Comparison of ENCODE assay signal across 10 cellular contexts in genomic region chr7:17370901-17371550, GRCh38.
DNase-seq lines count a peak whose midpoint lies in the region; ATAC-seq, FAIRE-seq and TF ChIP-seq lines count a peak whose summit lies in the region.
"Had no signal": no experiment of that assay in that cellular context is flagged by ENCODE, and none has a peak within 500 bp of the region (broad histone marks: within the 10 kb centered on the region; RNA-seq: fewer than 3 reads in every experiment).

No MANE protein-coding gene starts in this region.

- H3K4me2 ChIP-seq in A549 = peak overlapping the region; percentile 86

- intact Hi-C loops in lower lobe of right lung (cut with DNase I) = no loop called here

- no peak for FAIRE-seq in A549 (lab: Jason Lieb, UNC)

- no peak for TF ChIP-seq CTCF in A549 (IDR thresholded peaks at IDR 0.05)
- TF ChIP-seq CTCF in lower lobe of right lung (IDR thresholded peaks at IDR 0.05) = no peak

- 0 out of 5 replicates have a peak, but pooled peaks of 1 of the 2 experiments have one; percentile 0 for TF ChIP-seq RAD21 in A549 (conservative IDR thresholded peaks at IDR 0.05 in 1 of 2, IDR thresholded peaks at IDR 0.05 in 1 of 2)

- WGBS in A549 (ENCODE audit: missing lambda C conversion rate) = 65% methylated on average over 3 of the region's 3 CpGs

- H3K9me3 ChIP-seq in A549 (no peaks in the 10 kb centered on the region), lower lobe of right lung (no peaks in the 10 kb centered on the region)
- H3K9me3 ChIP-seq in effector memory CD4-positive, alpha-beta T cell (ENCODE audit: control insufficient read depth, low read length) = no peaks in the 10 kb centered on the region
- H3K9me3 ChIP-seq: heart right ventricle had no signal

- H3K36me3 ChIP-seq in lower lobe of right lung = no peaks in the 10 kb centered on the region
- H3K36me3 ChIP-seq in effector memory CD4-positive, alpha-beta T cell (ENCODE audit: control insufficient read depth, insufficient read depth, low read length) = no peaks in the 10 kb centered on the region
- H3K36me3 ChIP-seq: heart right ventricle had no signal

- peaks cover 47% of the 10 kb centered on the region for H3K4me1 ChIP-seq in A549
- peaks cover 38% of the 10 kb centered on the region for H3K4me1 ChIP-seq in lower lobe of right lung
- H3K4me1 ChIP-seq in effector memory CD4-positive, alpha-beta T cell (ENCODE audit: control insufficient read depth, insufficient read depth, low read length, poor library complexity, severe bottlenecking) = no peaks in the 10 kb centered on the region

- no peaks in the 10 kb centered on the region for H3K27me3 ChIP-seq in lower lobe of right lung (ENCODE audit: low read depth)
- H3K27me3 ChIP-seq in effector memory CD4-positive, alpha-beta T cell (replicated peaks; ENCODE audit: control insufficient read depth, insufficient read depth, low read length, poor library complexity, severe bottlenecking) = no peaks in the 10 kb centered on the region
- H3K27me3 ChIP-seq: heart right ventricle had no signal

- 0 out of 3 replicates have a peak overlapping the region, but pooled peaks have one; percentile 17 for H3K4me3 ChIP-seq in A549
- no peak overlapping the region for H3K4me3 ChIP-seq in lower lobe of right lung
- H3K4me3 ChIP-seq in effector memory CD4-positive, alpha-beta T cell (ENCODE audit: insufficient read depth, low read depth, low read length, poor library complexity, severe bottlenecking) = no peak overlapping the region
- H3K4me3 ChIP-seq: heart right ventricle had no signal

- POLR2A ChIA-PET in A549 (lab: Yijun Ruan, JAX) = no interaction called here

- no peak for TF ChIP-seq EP300 in A549 (IDR thresholded peaks at IDR 0.05)

- H3K27ac ChIP-seq in A549 (peak overlapping the region; percentile 86), lower lobe of right lung (peak overlapping the region; percentile 78)
- no peak overlapping the region for H3K27ac ChIP-seq in effector memory CD4-positive, alpha-beta T cell (ENCODE audit: insufficient read depth, low read length, poor library complexity, severe bottlenecking)

- CTCF ChIA-PET in A549 (lab: Yijun Ruan, JAX) = interaction anchor here (0.6 to 1.0 kb wide), 3 partner anchors 65 to 363 kb away, joined by 3 read pairs; no protein-coding TSS in a partner anchor

- no peak for TF ChIP-seq POLR2A in A549 (IDR thresholded peaks at IDR 0.05; ENCODE audit: low read length)

- ATAC-seq in A549 = peak in 1 of 2 experiments; percentile 14; a peak in 2 of 6 replicates
- no peak for ATAC-seq in lower lobe of right lung
- no peak for ATAC-seq in HG02588 (IDR thresholded peaks at IDR 0.05; ENCODE audit: unreplicated experiment)
- no peak for ATAC-seq in HG03135 (IDR thresholded peaks at IDR 0.05; ENCODE audit: unreplicated experiment)

- DNase-seq in A549 (ENCODE audit: low read depth in 1 of 2, low spot score in 1 of 2) = peak; percentile 10 to 24
- peak; percentile 12 for DNase-seq in HT-29 (ENCODE audit: low spot score)
- peak; percentile 47 for DNase-seq in astrocyte of the hippocampus (ENCODE audit: low read depth, low spot score)
- no peak for DNase-seq in lower lobe of right lung
- no peak for DNase-seq in effector memory CD4-positive, alpha-beta T cell
- no peak for DNase-seq in activated effector memory CD4-positive, alpha-beta T cell treated with anti-CD3 and anti-CD28 coated beads, Interleukin-2, amount 50 U/mL, for 16 hours
- DNase-seq: activated CD4-positive, alpha-beta T cell treated with anti-CD3 and anti-CD28 coated beads for 48 hours; heart right ventricle had no signal

TF ChIP-seq in A549, 52 proteins besides CTCF, POLR2A, EP300 and RAD21:
- TF ChIP-seq HOXA7 (CRISPR knock-in tag; IDR thresholded peaks at IDR 0.05) = no peak
- TF ChIP-seq RNF2 (IDR thresholded peaks at IDR 0.05; ENCODE audit: borderline replicate concordance, low read depth) = no peak
- TF ChIP-seq HOXB13 (CRISPR knock-in tag; IDR thresholded peaks at IDR 0.05; ENCODE audit: low read depth) = no peak
- TF ChIP-seq CBX8 (IDR thresholded peaks at IDR 0.05) = no peak
- no peak for TF ChIP-seq FOSL2 (IDR thresholded peaks at IDR 0.05)
- no peak for TF ChIP-seq FOSL2 (CRISPR knock-in tag; IDR thresholded peaks at IDR 0.05)
- no peak for TF ChIP-seq ZNF302 (CRISPR knock-in tag; IDR thresholded peaks at IDR 0.05)
- no peak for TF ChIP-seq PHF8 (IDR thresholded peaks at IDR 0.05; ENCODE audit: borderline replicate concordance, low read depth)
- no peak for TF ChIP-seq ATOH8 (CRISPR knock-in tag; IDR thresholded peaks at IDR 0.05; ENCODE audit: low read depth)
- no peak for TF ChIP-seq RCOR1 (IDR thresholded peaks at IDR 0.05; ENCODE audit: low read depth, low read length)
- no peak for TF ChIP-seq REST (IDR thresholded peaks at IDR 0.05)
- TF ChIP-seq MAFK (IDR thresholded peaks at IDR 0.05; ENCODE audit: partially characterized antibody) = no peak
- TF ChIP-seq E2F6 (IDR thresholded peaks at IDR 0.05; ENCODE audit: borderline replicate concordance, low read depth) = no peak
- TF ChIP-seq HOXB5 (CRISPR knock-in tag; IDR thresholded peaks at IDR 0.05) = no peak
- no peak for TF ChIP-seq KDM1A (IDR thresholded peaks at IDR 0.05; ENCODE audit: low read depth)
- TF ChIP-seq EHF (CRISPR knock-in tag; IDR thresholded peaks at IDR 0.05) = no peak
- TF ChIP-seq CBX2 (IDR thresholded peaks at IDR 0.05; ENCODE audit: borderline replicate concordance, low read depth) = no peak
- TF ChIP-seq MAX (IDR thresholded peaks at IDR 0.05) = no peak
- no peak for TF ChIP-seq FOXS1 (CRISPR knock-in tag; IDR thresholded peaks at IDR 0.05)
- TF ChIP-seq HES2 (IDR thresholded peaks at IDR 0.05) = no peak
TF ChIP-seq in A549: peak in this region for 0.

Comparison
In these comparisons a context has a peak if more than half of its experiments do, and no peak if none do; other contexts are left out.
1. DNase-seq: peak in A549 (2 of 2), HT-29 (single experiment) and astrocyte of the hippocampus (single experiment); none in lower lobe of right lung (single experiment), effector memory CD4-positive, alpha-beta T cell (0 of 3) and activated effector memory CD4-positive, alpha-beta T cell treated with anti-CD3 and anti-CD28 coated beads, Interleukin-2, amount 50 U/mL, for 16 hours (single experiment).